ENCODE assay signal across 14 cellular contexts in the genomic region with DNA sequence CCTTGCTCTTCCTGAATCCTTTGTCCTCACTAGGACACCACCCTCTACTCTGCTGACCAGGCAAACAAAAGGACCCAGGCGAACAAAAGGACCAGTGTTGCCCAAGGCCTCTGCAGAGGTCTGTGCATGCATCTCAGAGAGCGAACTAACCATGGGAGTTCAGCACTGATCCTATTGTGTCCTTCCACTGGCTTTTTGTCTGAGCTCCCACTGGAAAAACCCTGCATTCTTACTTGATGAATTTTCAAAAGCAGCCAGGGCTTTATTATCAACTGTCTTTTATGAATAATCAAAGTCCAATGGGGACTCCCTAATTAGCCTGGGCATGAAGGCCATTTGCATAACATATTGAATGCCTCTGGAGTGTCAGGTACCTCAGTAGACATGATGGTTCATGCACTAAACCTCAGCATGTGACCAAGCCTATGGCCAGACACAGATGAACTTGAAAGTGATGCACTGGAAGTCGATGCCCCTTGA.
DNase-seq lines count a peak whose midpoint lies in the region; ATAC-seq and TF ChIP-seq lines count a peak whose summit lies in the region.
"Had no signal": no experiment of that assay in that cellular context is flagged by ENCODE, and none has a peak within 500 bp of the region (broad histone marks: within the 10 kb centered on the region; RNA-seq: fewer than 3 reads in every experiment).

No MANE protein-coding gene starts in this region.

- H3K4me1 Mint-ChIP-seq in osteocyte (ENCODE audit: unreplicated experiment) = peaks cover 49% of the 10 kb centered on the region

- no peaks in the 10 kb centered on the region for H3K36me3 Mint-ChIP-seq in osteocyte (ENCODE audit: unreplicated experiment)
- H3K36me3 Mint-ChIP-seq: stimulated activated memory B cell treated with anti-CD40 and anti-IgM and Interleukin-4, amounts not matched to agents 10 μg/mL and 1 μg/mL and 100 μg/mL, for 72 hours had no signal

- TF ChIP-seq CTCF in osteocyte (IDR thresholded peaks at IDR 0.05) = no peak

- no peak for ATAC-seq in HG03565 (IDR thresholded peaks at IDR 0.05; ENCODE audit: unreplicated experiment)
- ATAC-seq: Panc1; stimulated activated memory B cell treated with anti-CD40 and anti-IgM and Interleukin-4, amounts not matched to agents 10 μg/mL and 1 μg/mL and 100 μg/mL, for 72 hours had no signal

- peak; percentile 6 to 21 for DNase-seq in NCI-H2081 (lab: John Stamatoyannopoulos, UW)
- no peak for DNase-seq in NCI-H2081 treated with DMSO at 0.1 percent for 48 hours (lab: John Stamatoyannopoulos, UW)
- peak; percentile 58 to 68 for DNase-seq in NCI-H526 (lab: John Stamatoyannopoulos, UW)
- peak; percentile 40 for DNase-seq in globus pallidus (ENCODE audit: low spot score)
- peak; percentile 52 for DNase-seq in retina
- DNase-seq in activated gamma-delta T cell (lab: John Stamatoyannopoulos, UW) = no peak
- no peak for DNase-seq in osteocyte (ENCODE audit: extremely low spot score, unreplicated experiment)
- DNase-seq: activated CD4-positive, alpha-beta T cell treated with anti-CD3 and anti-CD28 coated beads, Interleukin-2, amount 10 ng/mL, durations not matched to agents 24 days and 14 days; activated naive CD4-positive, alpha-beta T cell treated with anti-CD3 and anti-CD28 coated beads, Interleukin-2, amount 50 U/mL, for 16 hours; NCI-H1436; spleen had no signal

- no peaks in the 10 kb centered on the region for H3K27me3 Mint-ChIP-seq in osteocyte (ENCODE audit: unreplicated experiment)
- H3K27me3 Mint-ChIP-seq: activated CD4-positive, alpha-beta T cell treated with anti-CD3 and anti-CD28 coated beads, Interleukin-2, amount 10 ng/mL, durations not matched to agents 24 days and 14 days had no signal

- H3K4me3 Mint-ChIP-seq in osteocyte (ENCODE audit: unreplicated experiment) = no peak overlapping the region
- H3K4me3 Mint-ChIP-seq: activated CD4-positive, alpha-beta T cell treated with anti-CD3 and anti-CD28 coated beads, Interleukin-2, amount 10 ng/mL, durations not matched to agents 24 days and 14 days; stimulated activated memory B cell treated with anti-CD40 and anti-IgM and Interleukin-4, amounts not matched to agents 10 μg/mL and 1 μg/mL and 100 μg/mL, for 72 hours had no signal

- H3K9me3 Mint-ChIP-seq in osteocyte (ENCODE audit: unreplicated experiment) = no peaks in the 10 kb centered on the region
- H3K9me3 Mint-ChIP-seq: activated CD4-positive, alpha-beta T cell treated with anti-CD3 and anti-CD28 coated beads, Interleukin-2, amount 10 ng/mL, durations not matched to agents 24 days and 14 days; stimulated activated memory B cell treated with anti-CD40 and anti-IgM and Interleukin-4, amounts not matched to agents 10 μg/mL and 1 μg/mL and 100 μg/mL, for 72 hours had no signal

- no peak overlapping the region for H3K27ac Mint-ChIP-seq in osteocyte (ENCODE audit: unreplicated experiment)
- H3K27ac Mint-ChIP-seq: activated CD4-positive, alpha-beta T cell treated with anti-CD3 and anti-CD28 coated beads, Interleukin-2, amount 10 ng/mL, durations not matched to agents 24 days and 14 days; stimulated activated memory B cell treated with anti-CD40 and anti-IgM and Interleukin-4, amounts not matched to agents 10 μg/mL and 1 μg/mL and 100 μg/mL, for 72 hours had no signal

Comparison
In these comparisons a context has a peak if more than half of its experiments do, and no peak if none do; other contexts are left out.
1. DNase-seq: peak in NCI-H2081 (2 of 2), NCI-H526 (2 of 2), globus pallidus (single experiment) and retina (single experiment); none in NCI-H2081 treated with DMSO at 0.1 percent for 48 hours (single experiment), activated gamma-delta T cell (single experiment) and osteocyte (single experiment).